Comparison of ENCODE assay signal across 31 cellular contexts in the genomic region with DNA sequence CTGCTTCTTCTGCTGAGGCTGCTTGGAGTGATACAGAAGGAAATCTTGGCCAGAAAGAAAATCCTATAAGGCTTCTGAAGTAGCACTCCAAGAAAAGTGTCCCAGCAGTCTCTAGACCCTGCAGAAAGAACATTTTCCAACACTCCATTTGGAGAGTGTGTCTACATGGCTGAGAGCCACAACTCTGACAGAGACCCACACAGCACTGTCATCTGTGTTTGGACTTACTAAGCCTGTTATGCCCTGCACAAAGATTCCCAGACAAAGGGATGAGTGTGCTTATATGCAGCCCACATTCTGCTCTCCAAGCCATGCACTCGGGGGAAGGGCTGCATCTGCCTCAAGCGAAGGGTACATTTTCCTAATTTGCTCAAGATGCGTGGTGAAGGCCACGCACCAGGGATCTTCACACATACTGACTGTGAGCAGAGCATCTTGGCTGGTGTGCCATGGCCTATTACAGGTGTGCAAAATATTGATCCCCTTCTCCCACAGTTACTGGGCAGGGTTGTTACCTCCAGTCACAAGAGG. TPM values are rescaled to one million over a fixed set of nuclear protein-coding genes. Genes with fewer than 3 reads are reported as not detected.
DNase-seq lines count a peak whose midpoint lies in the region; ATAC-seq, FAIRE-seq and TF ChIP-seq lines count a peak whose summit lies in the region.
"Had no signal": no experiment of that assay in that cellular context is flagged by ENCODE, and none has a peak within 500 bp of the region (broad histone marks: within the 10 kb centered on the region; RNA-seq: fewer than 3 reads in every experiment).

No MANE protein-coding gene starts in this region.

- no peaks in the 10 kb centered on the region for H3K79me2 ChIP-seq in Karpas-422 (ENCODE audit: low read length)
- H3K79me2 ChIP-seq in K562 (ENCODE audit: control insufficient read depth, insufficient read depth, low read length) = no peaks in the 10 kb centered on the region

- no peaks in the 10 kb centered on the region for H3K9me3 ChIP-seq in Karpas-422 (ENCODE audit: low read length)
- H3K9me3 ChIP-seq in K562 (replicated peaks; ENCODE audit: control insufficient read depth, insufficient read depth, low read depth, low read length) = no peaks in the 10 kb centered on the region
- no peaks in the 10 kb centered on the region for H3K9me3 ChIP-seq in neutrophil
- H3K9me3 ChIP-seq: breast epithelium, esophagus squamous epithelium, left ventricle myocardium inferior, Peyer's patch, prostate gland, sigmoid colon had no signal

- TF ChIP-seq CTCF in K562 (IDR thresholded peaks at IDR 0.05 in 2 of 3, conservative IDR thresholded peaks at IDR 0.05 in 1 of 3; ENCODE audit: insufficient read depth in 2 of 3, low read depth in 1 of 3, low read length in 3 of 3) (no peak), neutrophil (IDR thresholded peaks at IDR 0.05) (no peak)

- 85% methylated on average over 4 of the region's 4 CpGs for WGBS in K562 (ENCODE audit: insufficient coverage, low coverage, missing lambda C conversion rate)

- no peak for FAIRE-seq in K562 (lab: Jason Lieb, UNC)
- FAIRE-seq: frontal cortex, HepG2 had no signal

- ATAC-seq in K562 (no peak; the same call in 2 of the 3 replicates), HG03571 (IDR thresholded peaks at IDR 0.05; ENCODE audit: unreplicated experiment) (no peak)
- ATAC-seq: activated CD4-positive, CD25-positive, alpha-beta regulatory T cell treated with anti-CD3 and anti-CD28 coated beads, Interleukin-2, amount 50 U/mL, for 24 hours; HepG2 had no signal

- H3K9me2 ChIP-seq in Karpas-422 (replicated peaks; ENCODE audit: insufficient read depth, low read length) = no peaks in the 10 kb centered on the region

- POLR2A ChIA-PET in K562 (lab: Yijun Ruan, JAX) = no interaction called here

- in situ Hi-C loops in K562 (cut with MboI) = no loop called here

- H2AFZ ChIP-seq in Karpas-422 (ENCODE audit: low read length) (no peak overlapping the region), K562 (ENCODE audit: low read depth, low read length) (peak overlapping the region; percentile 72)

- 0 out of 2 replicates have a peak overlapping the region, but pooled peaks have one; percentile 7 for H3K4me3 ChIP-seq in Karpas-422 (ENCODE audit: low read length)
- no peak overlapping the region for H3K4me3 ChIP-seq in K562
- H3K4me3 ChIP-seq in neutrophil (ENCODE audit: low read depth in 1 of 2, low read length in 1 of 2) = no peak overlapping the region
- H3K4me3 ChIP-seq: breast epithelium, coronary artery, esophagus squamous epithelium, left ventricle myocardium inferior, Peyer's patch, prostate gland, sigmoid colon had no signal

- H3K4me2 ChIP-seq in Karpas-422 (ENCODE audit: low read depth, low read length, poor library complexity, severe bottlenecking) (peak overlapping the region; percentile 52), K562 (ENCODE audit: insufficient read depth, low read length) (no peak overlapping the region)

- no peak for TF ChIP-seq EP300 in K562 (IDR thresholded peaks at IDR 0.05; ENCODE audit: low read length)

- H3K9me1 ChIP-seq in K562 (ENCODE audit: control insufficient read depth, insufficient read depth, low read length) = no peaks in the 10 kb centered on the region

- H3K4me1 ChIP-seq in Karpas-422 (ENCODE audit: low read length) (peaks cover 67% of the 10 kb centered on the region), K562 (replicated peaks in 1 of 2; ENCODE audit: control insufficient read depth in 2 of 2, insufficient read depth in 2 of 2, low read length in 2 of 2) (peaks cover 33 to 66% of the 10 kb centered on the region in 2 experiments), neutrophil (ENCODE audit: control insufficient read depth in 1 of 2, insufficient read depth in 1 of 2, low read depth in 1 of 2, low read length in 1 of 2) (peaks cover 16 to 25% of the 10 kb centered on the region in 2 experiments)
- H3K4me1 ChIP-seq: breast epithelium, esophagus squamous epithelium, left ventricle myocardium inferior, prostate gland, sigmoid colon had no signal

- H3K9ac ChIP-seq in Karpas-422 (ENCODE audit: low read length) = peak overlapping the region; percentile 30
- 0 out of 4 replicates have a peak overlapping the region, but pooled peaks of 1 of the 2 experiments have one; percentile 12 for H3K9ac ChIP-seq in K562 (ENCODE audit: insufficient read depth in 1 of 2, low read depth in 2 of 2, low read length in 2 of 2)

- no peak for TF ChIP-seq POLR2A in K562 (conservative IDR thresholded peaks at IDR 0.05)

- intact Hi-C loops in K562 (cut with micrococcal nuclease) = no loop called here

- no peaks in the 10 kb centered on the region for H3K27me3 ChIP-seq in Karpas-422 (ENCODE audit: low read length)
- H3K27me3 ChIP-seq in K562 (ENCODE audit: control insufficient read depth in 2 of 2, insufficient read depth in 2 of 2, low read length in 2 of 2) = no peaks in the 10 kb centered on the region
- no peaks in the 10 kb centered on the region for H3K27me3 ChIP-seq in neutrophil
- H3K27me3 ChIP-seq: breast epithelium, Peyer's patch, sigmoid colon had no signal

- TF ChIP-seq RAD21 in K562 (CRISPR knock-in tag; conservative IDR thresholded peaks at IDR 0.05 in 1 of 2, IDR thresholded peaks at IDR 0.05 in 1 of 2) = no peak

- peak overlapping the region; percentile 94 for H3K27ac ChIP-seq in Karpas-422 (ENCODE audit: low read length)
- peak overlapping the region; percentile 34; the same call in 1 of the 3 replicates for H3K27ac ChIP-seq in K562 (ENCODE audit: extremely low read depth, low read depth, low read length)
- H3K27ac ChIP-seq in neutrophil = peak overlapping the region; percentile 76
- H3K27ac ChIP-seq: 22Rv1, breast epithelium, esophagus squamous epithelium, left ventricle myocardium inferior, prostate gland, sigmoid colon had no signal

- CTCF ChIA-PET in K562 (lab: Yijun Ruan, JAX; ENCODE audit: low intra/inter-chr PET ratio) = no interaction called here

- H4K20me1 ChIP-seq in Karpas-422 (ENCODE audit: insufficient read depth, low read depth, low read length) (no peaks in the 10 kb centered on the region), K562 (replicated peaks; ENCODE audit: control insufficient read depth, insufficient read depth, low read length) (no peaks in the 10 kb centered on the region)

- peak; percentile 66 for DNase-seq in NCI-H2171 treated with DMSO at 0.1 percent for 48 hours (lab: John Stamatoyannopoulos, UW)
- DNase-seq in NCI-H2171 (lab: John Stamatoyannopoulos, UW) = no peak
- DNase-seq in Karpas-422 = peak; percentile 68
- DNase-seq in K562 (ENCODE audit: extremely low read depth in 1 of 4, low spot score in 3 of 4) = no peak
- DNase-seq in activated CD4-positive, CD25-positive, alpha-beta regulatory T cell treated with anti-CD3 and anti-CD28 coated beads, Interleukin-2, amount 50 U/mL, for 72 hours = no peak
- no peak for DNase-seq in HuH-7.5 (ENCODE audit: low spot score)
- DNase-seq: activated T-cell treated with anti-CD3 and anti-CD28 coated beads, Interleukin-2, amount 50 U/mL, for 1 hour; amygdala; COR-L47; DMS79; esophagus squamous epithelium; hypothalamus; left ventricle myocardium inferior; midbrain; NCI-H1105; NCI-H2029 treated with DMSO at 0.1 percent for 48 hours; Peyer's patch; SIG-M5; sigmoid colon had no signal

- peaks cover 4% of the 10 kb centered on the region; the same call in 1 of the 2 replicates for H3K36me3 ChIP-seq in Karpas-422 (ENCODE audit: insufficient read depth, low read length)
- no peaks in the 10 kb centered on the region for H3K36me3 ChIP-seq in K562 (ENCODE audit: control insufficient read depth, insufficient read depth, low read length)
- no peaks in the 10 kb centered on the region for H3K36me3 ChIP-seq in neutrophil
- H3K36me3 ChIP-seq: breast epithelium, esophagus squamous epithelium, left ventricle myocardium inferior, Peyer's patch, prostate gland, sigmoid colon had no signal

- BruUV-seq in K562 (replicated peaks; lab: Mats Ljungman, UMichigan) = no TSS peak

RNA-seq across cellular contexts. Expression of a gene that starts 24.4 kb away (rescaled TPM):
- 19.3 and 66.0 TPM in 2 replicates for total RNA-seq in Karpas-422 (2014; rRNA removed; shearing (Covaris generic); ENCODE audit: low replicate concordance)
- 0.33 and 0.60 TPM in 2 replicates for total RNA-seq in K562 (2011; cell fraction: chromatin; rRNA removed; ENCODE audit: low replicate concordance)
- total RNA-seq in K562 (2011; cell fraction: nucleolus; rRNA removed) = 0.66 and 0.67 TPM in 2 replicates
- total RNA-seq in K562 (2011; cell fraction: nucleoplasm; rRNA removed) = 1.1 and 1.5 TPM in 2 replicates
- 0.94 and 1.1 TPM in 2 replicates for total RNA-seq in K562 (2014; rRNA removed)
- 1.8 and 2.0 TPM in 2 replicates for total RNA-seq in K562 (2014; rRNA removed; fragmentation: Illumina TruSeq; extraction: Trizol)
- 3.9 and 4.8 TPM in 2 replicates for total RNA-seq in K562 (2015; rRNA removed; fragmentation: Illumina TruSeq; extraction: Trizol)
- total RNA-seq in K562 (2021) = 0.87 and 1.0 TPM in 2 replicates
- polyA plus RNA-seq in K562 (2011; rRNA removed) = 0.70 and 0.77 TPM in 2 replicates
- 0.43 and 0.80 TPM in 2 replicates for polyA plus RNA-seq in K562 (2011; cell fraction: cytosol; rRNA removed)
- 0.27 and 0.38 TPM in 2 replicates for polyA plus RNA-seq in K562 (2011; cell fraction: nucleus; rRNA removed)
- polyA plus RNA-seq in K562 (2012) = 3.0 and 10.1 TPM in 2 replicates
- polyA plus RNA-seq in K562 (2014; fragmentation: Illumina TruSeq; extraction: Trizol) = 2.0 and 2.9 TPM in 2 replicates
- 1 to 10 TPM in 1 of 2 experiments, under 1 TPM in 1; 0.56 to 1.7 TPM for polyA plus RNA-seq in K562 (2014; fragmentation: Nextera tagmentation; extraction: Ambion mirVana)
- 0.90 and 1.6 TPM in 2 replicates for polyA plus RNA-seq in K562 (2014; rRNA removed)
- 0.84 and 1.5 TPM in 2 replicates for polyA minus RNA-seq in K562 (2011; rRNA and poly(A)+ RNA removed)
- polyA minus RNA-seq in K562 (2011; cell fraction: cytosol; rRNA and poly(A)+ RNA removed) = 0.73 TPM in 1 of 2 replicates, not detected in the other
- 0.22 and 0.27 TPM in 2 replicates for polyA minus RNA-seq in K562 (2011; cell fraction: nucleus; rRNA and poly(A)+ RNA removed)
- total RNA-seq: H4, HepG2, NCI-H460, neural crest cell had no signal
- polyA plus RNA-seq: HepG2 had no signal

RNA-seq across cellular contexts. Expression of a gene that starts 31.9 kb away (rescaled TPM):
- total RNA-seq in Karpas-422 (2014; rRNA removed; shearing (Covaris generic); ENCODE audit: low replicate concordance) = 14.4 and 29.4 TPM in 2 replicates
- total RNA-seq in K562 (2011; cell fraction: chromatin; rRNA removed; ENCODE audit: low replicate concordance) = 3.9 and 4.7 TPM in 2 replicates
- total RNA-seq in K562 (2011; cell fraction: nucleolus; rRNA removed) = 1.5 and 2.4 TPM in 2 replicates
- total RNA-seq in K562 (2011; cell fraction: nucleoplasm; rRNA removed) = 2.9 and 3.3 TPM in 2 replicates
- total RNA-seq in K562 (2014; rRNA removed) (0.82 and 1.4 TPM in 2 replicates), K562 (2014; rRNA removed; fragmentation: Illumina TruSeq; extraction: Trizol) (2.2 and 2.5 TPM in 2 replicates), K562 (2015; rRNA removed; fragmentation: Illumina TruSeq; extraction: Trizol) (6.8 TPM in 2 replicates), K562 (2021) (1.9 and 2.5 TPM in 2 replicates)
- polyA plus RNA-seq in K562 (2011; rRNA removed) (2.0 and 7.3 TPM in 2 replicates), K562 (2014; fragmentation: Illumina TruSeq; extraction: Trizol) (3.1 and 3.5 TPM in 2 replicates), K562 (2014; fragmentation: Nextera tagmentation; extraction: Ambion mirVana) (1 to 10 TPM; 1.0 to 1.5 TPM), K562 (2014; rRNA removed) (1.6 and 1.8 TPM in 2 replicates)
- 0.37 and 4.0 TPM in 2 replicates for polyA plus RNA-seq in K562 (2011; cell fraction: cytosol; rRNA removed)
- polyA plus RNA-seq in K562 (2011; cell fraction: nucleus; rRNA removed) = 2.0 and 6.2 TPM in 2 replicates
- 3.1 and 5.8 TPM in 2 replicates for polyA plus RNA-seq in K562 (2012)
- polyA minus RNA-seq in K562 (2011; rRNA and poly(A)+ RNA removed) = 3.3 and 12.3 TPM in 2 replicates
- 0.48 and 1.8 TPM in 2 replicates for polyA minus RNA-seq in K562 (2011; cell fraction: cytosol; rRNA and poly(A)+ RNA removed)
- polyA minus RNA-seq in K562 (2011; cell fraction: nucleus; rRNA and poly(A)+ RNA removed) = 0.94 and 7.8 TPM in 2 replicates
- total RNA-seq: H4, HepG2, NCI-H460, neural crest cell had no signal
- polyA plus RNA-seq: HepG2 had no signal

Comparison
In these comparisons a context has a peak if more than half of its experiments do, and no peak if none do; other contexts are left out.
1. DNase-seq: peak in NCI-H2171 treated with DMSO at 0.1 percent for 48 hours (single experiment) and Karpas-422 (single experiment); none in NCI-H2171 (single experiment), K562 (0 of 4), activated CD4-positive, CD25-positive, alpha-beta regulatory T cell treated with anti-CD3 and anti-CD28 coated beads, Interleukin-2, amount 50 U/mL, for 72 hours (single experiment) and HuH-7.5 (single experiment).
2. H3K27ac ChIP-seq: peak in every context shown above with its lines; median percentile 94 in Karpas-422; 76 in neutrophil; 34 in K562.